18 cellular contexts compared by ENCODE assay signal in the genomic region with DNA sequence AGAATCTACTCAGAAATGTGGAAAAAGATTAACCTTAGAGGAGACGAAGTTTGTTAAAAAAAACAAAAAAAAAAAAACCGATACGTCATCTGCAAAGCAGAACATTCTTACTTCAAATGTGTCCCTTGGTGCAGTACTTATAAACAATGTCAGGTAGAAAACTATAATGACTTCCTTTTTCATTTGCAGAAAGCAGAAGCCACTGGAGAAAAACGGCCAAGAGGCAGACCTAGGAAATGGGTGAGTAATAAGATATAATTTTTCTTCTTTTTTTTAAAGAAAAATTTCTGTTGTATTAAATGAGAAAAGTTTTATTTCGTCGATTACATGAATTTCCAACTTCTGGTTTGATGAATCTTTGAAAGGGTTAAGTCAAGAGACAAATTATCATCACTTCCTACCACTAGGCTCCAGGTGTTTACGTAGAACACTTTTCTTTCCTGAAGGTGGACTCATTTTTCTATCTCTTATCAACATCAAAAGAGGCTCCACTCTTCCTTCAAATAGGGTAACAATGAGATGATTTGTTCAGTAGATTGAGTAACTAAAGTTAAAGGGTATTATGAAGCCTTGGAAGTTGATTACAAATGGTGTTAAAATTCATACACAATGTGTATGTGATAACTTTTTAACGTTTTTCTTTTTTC. TPM values are rescaled to one million over a fixed set of nuclear protein-coding genes. Genes with fewer than 3 reads are reported as not detected.
A peak's percentile ranks its signal among the peaks of the same experiment; 100 is the strongest.
DNase-seq lines count a peak whose midpoint lies in the region; ATAC-seq, FAIRE-seq and TF ChIP-seq lines count a peak whose summit lies in the region.
"Had no signal": no experiment of that assay in that cellular context is flagged by ENCODE, and none has a peak within 500 bp of the region (broad histone marks: within the 10 kb centered on the region; RNA-seq: fewer than 3 reads in every experiment).

No MANE protein-coding gene starts in this region.

- TF ChIP-seq EP300 in HepG2 (IDR thresholded peaks at IDR 0.05; ENCODE audit: low read depth in 2 of 2, low read length in 2 of 2): peak in 1 of 2 experiments; percentile 90; a peak in 2 of 4 replicates
- peak; percentile 70; the same call in 1 of the 2 replicates for TF ChIP-seq EP300 in HepG2 (CRISPR knock-in tag; IDR thresholded peaks at IDR 0.05; ENCODE audit: borderline replicate concordance)

- TF ChIP-seq POLR2A in HepG2 (IDR thresholded peaks at IDR 0.05; ENCODE audit: insufficient read depth in 1 of 2, low read depth in 2 of 2, low read length in 2 of 2): no peak
- TF ChIP-seq POLR2A in right lobe of liver (IDR thresholded peaks at IDR 0.05): no peak

- peak; percentile 54 for FAIRE-seq in HepG2 (lab: Jason Lieb, UNC)
- FAIRE-seq in astrocyte (lab: Jason Lieb, UNC): peak; percentile 23
- FAIRE-seq: H1, RCC 7860 had no signal

- H3K4me1 ChIP-seq in HepG2 (ENCODE audit: insufficient read depth, low read length) (peaks cover 78% of the 10 kb centered on the region), right lobe of liver (no peaks in the 10 kb centered on the region), astrocyte (ENCODE audit: insufficient read depth, low read length) (no peaks in the 10 kb centered on the region)

- H2AFZ ChIP-seq in HepG2 (ENCODE audit: low read length) (no peak overlapping the region), astrocyte (ENCODE audit: low read depth, low read length) (no peak overlapping the region)

- H3K4me2 ChIP-seq in HepG2 (ENCODE audit: low read depth, low read length) (peak overlapping the region; percentile 18; the same call in 1 of the 2 replicates), astrocyte (ENCODE audit: low read length) (no peak overlapping the region)

- H3K27me3 Mint-ChIP-seq in astrocyte (ENCODE audit: low read depth, unreplicated experiment) (no peaks in the 10 kb centered on the region), natural killer cell (ENCODE audit: low read depth in 2 of 2) (peaks cover 36 to 76% of the 10 kb centered on the region in 2 donors)

- POLR2A ChIA-PET in HepG2 (lab: Yijun Ruan, JAX): interaction anchor here (0.8 to 1.0 kb wide), 2 partner anchors 10 to 14 kb away, joined by 3 to 4 read pairs; partner anchors contain the start of gene HMGA2

- TF ChIP-seq RAD21 in HepG2 (CRISPR knock-in tag; IDR thresholded peaks at IDR 0.05): no peak

- H3K9ac ChIP-seq in HepG2 (ENCODE audit: insufficient read depth, low read depth, low read length) (peak overlapping the region; percentile 17; the same call in 1 of the 2 replicates), astrocyte (ENCODE audit: low read length) (no peak overlapping the region)

- no peaks in the 10 kb centered on the region for H3K9me3 ChIP-seq in HepG2 (ENCODE audit: low read length)
- H3K9me3 ChIP-seq in right lobe of liver: no peaks in the 10 kb centered on the region
- no peaks in the 10 kb centered on the region for H3K9me3 ChIP-seq in astrocyte (ENCODE audit: insufficient read depth, low read depth, low read length)

- CTCF ChIA-PET in HepG2 (lab: Yijun Ruan, JAX; ENCODE audit: low intra/inter-chr PET ratio, low total read pairs): no interaction called here

- no peak for TF ChIP-seq CTCF in HepG2 (CRISPR knock-in tag; IDR thresholded peaks at IDR 0.05)
- TF ChIP-seq CTCF in right lobe of liver (IDR thresholded peaks at IDR 0.05): no peak
- TF ChIP-seq CTCF in astrocyte (IDR thresholded peaks at IDR 0.05; ENCODE audit: insufficient read depth, low read depth, low read length): no peak
- no peak for TF ChIP-seq CTCF in natural killer cell (IDR thresholded peaks at IDR 0.05)

- H3K27ac Mint-ChIP-seq in astrocyte (ENCODE audit: unreplicated experiment): no peak overlapping the region
- H3K27ac Mint-ChIP-seq in natural killer cell: no peak overlapping the region
- H3K27ac Mint-ChIP-seq: CD14-positive monocyte had no signal

- peak overlapping the region; percentile 60 for H3K27ac ChIP-seq in HepG2 (ENCODE audit: extremely low read length, insufficient read depth, low read length)
- H3K27ac ChIP-seq in right lobe of liver: no peak overlapping the region
- H3K27ac ChIP-seq in astrocyte (ENCODE audit: low read depth, low read length): no peak overlapping the region

- in situ Hi-C loops in HepG2 (cut with HindIII; ENCODE audit: extremely low pct_ligation_motif_present, low pct_unique_long_range_greater_than_20kb): no loop called here

- H3K36me3 ChIP-seq in HepG2 (replicated peaks in 1 of 2; ENCODE audit: control insufficient read depth in 1 of 2, insufficient read depth in 2 of 2, low read length in 2 of 2) (peaks cover 2 to 36% of the 10 kb centered on the region in 2 experiments), right lobe of liver (no peaks in the 10 kb centered on the region), astrocyte (ENCODE audit: insufficient read depth, low read length) (peaks cover 75% of the 10 kb centered on the region)

- H3K9me3 Mint-ChIP-seq in astrocyte (ENCODE audit: unreplicated experiment) (peaks cover 1% of the 10 kb centered on the region), natural killer cell (no peaks in the 10 kb centered on the region)
- H3K9me3 Mint-ChIP-seq: CD14-positive monocyte had no signal

- H3K4me1 Mint-ChIP-seq in astrocyte (ENCODE audit: low read depth, unreplicated experiment) (peaks cover 17% of the 10 kb centered on the region), natural killer cell (no peaks in the 10 kb centered on the region)
- H3K4me1 Mint-ChIP-seq: CD14-positive monocyte had no signal

- no peaks in the 10 kb centered on the region for H4K20me1 ChIP-seq in HepG2 (ENCODE audit: insufficient read depth, low read length)
- peaks cover 48% of the 10 kb centered on the region for H4K20me1 ChIP-seq in astrocyte (ENCODE audit: insufficient read depth, low read length)

- no peak overlapping the region for H3K4me3 Mint-ChIP-seq in astrocyte (ENCODE audit: unreplicated experiment)
- no peak overlapping the region for H3K4me3 Mint-ChIP-seq in natural killer cell
- H3K4me3 Mint-ChIP-seq: CD14-positive monocyte had no signal

- H3K27me3 ChIP-seq in HepG2 (ENCODE audit: control insufficient read depth in 1 of 2, insufficient read depth in 2 of 2, low read length in 2 of 2) (no peaks in the 10 kb centered on the region), right lobe of liver (no peaks in the 10 kb centered on the region), astrocyte (ENCODE audit: insufficient read depth, low read length) (no peaks in the 10 kb centered on the region)

- H3K79me2 ChIP-seq in HepG2 (ENCODE audit: insufficient read depth, low read length): peaks cover 46% of the 10 kb centered on the region
- peaks cover 98% of the 10 kb centered on the region for H3K79me2 ChIP-seq in astrocyte (ENCODE audit: insufficient read depth, low read length)

- peaks cover 14% of the 10 kb centered on the region for H3K36me3 Mint-ChIP-seq in astrocyte (ENCODE audit: low read depth, unreplicated experiment)
- H3K36me3 Mint-ChIP-seq in natural killer cell: no peaks in the 10 kb centered on the region
- H3K36me3 Mint-ChIP-seq: CD14-positive monocyte had no signal

- DNase-seq in HepG2 (ENCODE audit: low spot score) (peak; percentile 85), right lobe of liver (no peak), NOMO-1 (lab: John Stamatoyannopoulos, UW; ENCODE audit: unreplicated experiment in 2 of 2) (peak; percentile 66 to 82), astrocyte (ENCODE audit: low read depth) (no peak), anterior cingulate cortex (lab: John Stamatoyannopoulos, UW) (no peak), natural killer cell (no peak), NCI-H1694 (lab: John Stamatoyannopoulos, UW) (no peak)
- DNase-seq: Karpas-422, NCI-H1417 treated with DMSO at 0.1 percent for 48 hours, NCI-H2029, NCI-H2171, NCI-H774, SHP77 had no signal

- 60% methylated on average over 8 of the region's 8 CpGs for WGBS in HepG2 (ENCODE audit: low lambda C conversion rate)
- whole genome bisulfite sequencing in right lobe of liver (ENCODE audit: insufficient coverage, low coverage, low lambda C conversion rate, missing lambda C conversion rate): 57% methylated on average over 8 of the region's 8 CpGs

- no peak overlapping the region; a peak in 1 of 6 replicates for H3K4me3 ChIP-seq in HepG2 (replicated peaks in 1 of 3; ENCODE audit: insufficient read depth in 1 of 3, low read depth in 2 of 3, low read length in 3 of 3)
- no peak overlapping the region for H3K4me3 ChIP-seq in right lobe of liver
- no peak overlapping the region for H3K4me3 ChIP-seq in astrocyte (ENCODE audit: insufficient read depth, low read depth, low read length)

- intact Hi-C loops in HepG2 (cut with micrococcal nuclease; ENCODE audit: unreplicated experiment) (loop anchor here (2.0 to 5.0 kb wide), 3 partner anchors 16 to 209 kb away; no protein-coding TSS in a partner anchor), right lobe of liver (cut with DNase I) (no loop called here), natural killer cell (cut with micrococcal nuclease) (no loop called here)

- no TSS peak for BruUV-seq in HepG2 (replicated peaks; lab: Mats Ljungman, UMichigan)

- ATAC-seq in HepG2 (peak; percentile 26; the same call in 2 of the 3 replicates), right lobe of liver (no peak), natural killer cell (no peak), GM21381 (IDR thresholded peaks at IDR 0.05; ENCODE audit: unreplicated experiment) (no peak)

RNA-seq across cellular contexts. Expression of gene HMGA2, which starts 14.2 kb away (rescaled TPM):
- total RNA-seq in HepG2 (2016; rRNA removed; fragmentation: Illumina TruSeq; extraction: Trizol) (72.0 and 104 TPM in 2 replicates), right lobe of liver (under 1 TPM in 1 of 6 experiments, not detected in 5; 0.04 TPM), astrocyte (199 and 214 TPM in 2 replicates), natural killer cell (under 1 TPM; 0.18 to 0.38 (median 0.35) TPM)
- 10.3 and 11.3 TPM in 2 replicates for total RNA-seq in HepG2 (2016; cell fraction: cytosol; rRNA removed; fragmentation: Illumina TruSeq; extraction: Trizol; ENCODE audit: low read depth)
- 70.8 and 101 TPM in 2 replicates for total RNA-seq in HepG2 (2016; cell fraction: insoluble cytoplasmic fraction; rRNA removed; fragmentation: Illumina TruSeq; extraction: Trizol)
- 53.4 and 58.8 TPM in 2 replicates for total RNA-seq in HepG2 (2016; cell fraction: membrane; rRNA removed; fragmentation: Illumina TruSeq; extraction: Trizol)
- 103 and 110 TPM in 2 replicates for total RNA-seq in HepG2 (2016; cell fraction: nucleus; rRNA removed; fragmentation: Illumina TruSeq; extraction: Trizol)
- 50.6 and 78.1 TPM in 2 replicates for polyA plus RNA-seq in HepG2 (2011; rRNA removed)
- polyA plus RNA-seq in HepG2 (2011; cell fraction: cytosol; rRNA removed): 32.1 and 38.5 TPM in 2 replicates
- polyA plus RNA-seq in HepG2 (2011; cell fraction: nucleus; rRNA removed): 54.1 and 79.2 TPM in 2 replicates
- polyA plus RNA-seq in HepG2 (2012): 52.3 and 73.9 TPM in 2 replicates
- 14.3 and 15.4 TPM in 2 replicates for polyA plus RNA-seq in HepG2 (2016; cell fraction: cytosol; fragmentation: Illumina TruSeq; extraction: Trizol; ENCODE audit: low read depth)
- 174 and 181 TPM in 2 replicates for polyA plus RNA-seq in HepG2 (2016; cell fraction: insoluble cytoplasmic fraction; fragmentation: Illumina TruSeq; extraction: Trizol; ENCODE audit: low read depth)
- 53.7 and 56.6 TPM in 2 replicates for polyA plus RNA-seq in HepG2 (2016; cell fraction: membrane; fragmentation: Illumina TruSeq; extraction: Trizol; ENCODE audit: low read depth)
- 130 and 131 TPM in 2 replicates for polyA plus RNA-seq in HepG2 (2016; cell fraction: nucleus; fragmentation: Illumina TruSeq; extraction: Trizol; ENCODE audit: insufficient read depth, low read depth)
- 1.8 and 64.4 TPM in 2 replicates for polyA minus RNA-seq in HepG2 (2011; rRNA and poly(A)+ RNA removed; ENCODE audit: low replicate concordance)
- polyA minus RNA-seq in HepG2 (2011; cell fraction: cytosol; rRNA and poly(A)+ RNA removed): 59.6 and 77.1 TPM in 2 replicates
- polyA minus RNA-seq in HepG2 (2011; cell fraction: nucleus; rRNA and poly(A)+ RNA removed): 137 and 165 TPM in 2 replicates
- total RNA-seq: NCI-H460 had no signal
- polyA plus RNA-seq: CD14-positive monocyte had no signal

Comparison
In these comparisons a context has a peak if more than half of its experiments do, and no peak if none do; other contexts are left out.
1. DNase-seq: peak in HepG2 (single experiment) and NOMO-1 (2 of 2); none in right lobe of liver (0 of 3), astrocyte (single experiment), anterior cingulate cortex (0 of 58), natural killer cell (single experiment) and NCI-H1694 (single experiment).
2. RNA of gene HMGA2, which starts 14.2 kb away (total RNA-seq): 199 to 214 TPM in astrocyte and 10.3 to 110 TPM in HepG2; 0.18 to 0.38 TPM in natural killer cell and 0.04 TPM in right lobe of liver; every median in the first group is over 4 times any median in the second.